Comparison of ENCODE assay signal across 38 cellular contexts in the genomic region with DNA sequence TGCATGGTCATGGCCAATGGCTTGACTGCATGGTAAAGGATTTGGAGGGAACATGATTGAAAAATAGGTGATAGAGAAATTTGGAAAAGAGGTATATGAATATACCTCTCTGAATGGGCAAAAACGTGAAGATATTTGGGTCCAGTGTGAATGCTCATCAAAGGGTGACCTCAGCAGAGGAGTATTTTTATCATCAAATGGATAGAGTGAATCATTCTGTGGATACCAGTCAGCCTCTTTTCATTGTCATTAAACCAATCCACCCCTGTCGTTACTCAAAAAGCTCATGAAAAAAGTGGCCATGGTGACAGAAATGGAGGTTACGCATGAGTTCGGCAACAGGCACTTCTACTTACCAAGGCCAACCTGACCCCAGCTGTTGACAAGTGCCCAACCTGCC.
"Had no signal": no experiment of that assay in that cellular context is flagged by ENCODE, and none has a peak within 500 bp of the region (broad histone marks: within the 10 kb centered on the region; RNA-seq: fewer than 3 reads in every experiment).

No MANE protein-coding gene starts in this region.

- H3K36me3 ChIP-seq: adrenal gland, ascending aorta, brain microvascular endothelial cell, breast epithelium, cardiac muscle cell had no signal

- H3K27me3 ChIP-seq: adrenal gland, ascending aorta, body of pancreas, brain microvascular endothelial cell, breast epithelium, cardiac muscle cell had no signal

- DNase-seq: activated effector memory CD4-positive, alpha-beta T cell treated with anti-CD3 and anti-CD28 coated beads, Interleukin-2, amount 50 U/mL, for 16 hours; activated effector memory CD4-positive, alpha-beta T cell treated with Interleukin-2 at 50 U/mL for 16 hours; activated gamma-delta T cell; activated gamma-delta T cell treated with Interleukin-2 at 50 U/mL for 16 hours; activated naive CD4-positive, alpha-beta T cell; activated naive CD4-positive, alpha-beta T cell treated with anti-CD3 and anti-CD28 coated beads for 36 hours; activated naive CD4-positive, alpha-beta T cell treated with anti-CD3 and anti-CD28 coated beads, Interleukin-2, amount 10 ng/mL, durations not matched to agents 7 days and 5 days; activated naive CD4-positive, alpha-beta T cell treated with anti-CD3 and anti-CD28 coated beads, Interleukin-2, amount 50 U/mL, for 16 hours; activated naive CD4-positive, alpha-beta T cell treated with Interleukin-2 at 50 U/mL for 16 hours; activated naive CD8-positive, alpha-beta T cell treated with anti-CD3 and anti-CD28 coated beads for 36 hours; activated naive CD8-positive, alpha-beta T cell treated with anti-CD3 and anti-CD28 coated beads, Interleukin-2, amount 10 ng/mL, durations not matched to agents 7 days and 5 days; activated naive CD8-positive, alpha-beta T cell treated with anti-CD3 and anti-CD28 coated beads, Interleukin-2, amount 50 U/mL, for 24 hours; activated T-cell treated with anti-CD3 and anti-CD28 coated beads, Interleukin-2, amount 50 U/mL, for 24 hours; activated T-cell treated with anti-CD3 and anti-CD28 coated beads, Interleukin-2, amount 50 U/mL, for 4 hours; activated T-cell treated with anti-CD3 and anti-CD28 coated beads, Interleukin-2, amount 50 U/mL, for 48 hours; activated T-cell treated with anti-CD3 and anti-CD28 coated beads, Interleukin-2, amount 50 U/mL, for 72 hours; adrenal gland; amniotic stem cell; amygdala; anterior cingulate cortex; aorta; body of pancreas; brain microvascular endothelial cell; caudate nucleus; central memory CD4-positive, alpha-beta T cell; cerebellar nuclear complex had no signal

- H3K27me3 Mint-ChIP-seq: activated naive CD4-positive, alpha-beta T cell treated with anti-CD3 and anti-CD28 coated beads, Interleukin-2, amount 10 ng/mL, durations not matched to agents 7 days and 5 days; activated naive CD4-positive, alpha-beta T cell treated with anti-CD3 and anti-CD28 coated beads, Interleukin-2, amount 50 U/mL, for 24 hours; activated naive CD8-positive, alpha-beta T cell; activated naive CD8-positive, alpha-beta T cell treated with anti-CD3 and anti-CD28 coated beads for 36 hours; activated naive CD8-positive, alpha-beta T cell treated with anti-CD3 and anti-CD28 coated beads, Interleukin-2, amount 10 ng/mL, durations not matched to agents 7 days and 5 days; activated naive CD8-positive, alpha-beta T cell treated with anti-CD3 and anti-CD28 coated beads, Interleukin-2, amount 50 U/mL, for 24 hours; activated T-cell treated with anti-CD3 and anti-CD28 coated beads, Interleukin-2, amount 50 U/mL, for 24 hours; activated T-helper 17 cell treated with anti-CD3 and anti-CD28 coated beads, Interleukin-2, amount 50 U/mL, for 72 hours; brain; central memory CD8-positive, alpha-beta T cell had no signal

- H3K4me3 ChIP-seq: adrenal gland, ascending aorta, body of pancreas, breast epithelium, cardiac muscle cell had no signal

- H3K4me3 Mint-ChIP-seq: activated naive CD4-positive, alpha-beta T cell treated with anti-CD3 and anti-CD28 coated beads for 36 hours; activated naive CD4-positive, alpha-beta T cell treated with anti-CD3 and anti-CD28 coated beads, Interleukin-2, amount 10 ng/mL, durations not matched to agents 7 days and 5 days; activated naive CD4-positive, alpha-beta T cell treated with anti-CD3 and anti-CD28 coated beads, Interleukin-2, amount 50 U/mL, for 24 hours; activated naive CD8-positive, alpha-beta T cell; activated naive CD8-positive, alpha-beta T cell treated with anti-CD3 and anti-CD28 coated beads for 36 hours; activated naive CD8-positive, alpha-beta T cell treated with anti-CD3 and anti-CD28 coated beads, Interleukin-2, amount 10 ng/mL, durations not matched to agents 7 days and 5 days; activated naive CD8-positive, alpha-beta T cell treated with anti-CD3 and anti-CD28 coated beads, Interleukin-2, amount 50 U/mL, for 24 hours; activated T-cell treated with anti-CD3 and anti-CD28 coated beads, Interleukin-2, amount 50 U/mL, for 24 hours; activated T-cell treated with anti-CD3 and anti-CD28 coated beads, Interleukin-2, amount 50 U/mL, for 4 hours; activated T-cell treated with anti-CD3 and anti-CD28 coated beads, Interleukin-2, amount 50 U/mL, for 72 hours; activated T-helper 1 cell treated with anti-CD3 and anti-CD28 coated beads, Interleukin-12 subunit alpha, Interleukin-12 subunit beta, Interleukin-2, Interleukin-4 antibody, amounts not matched to agents 30 ng/mL and 10 ng/mL and 1 ng/mL, durations not matched to agents 14 hours and 24 hours and 36 hours; activated T-helper 17 cell treated with anti-CD3 and anti-CD28 coated beads, Interleukin-2, amount 50 U/mL, for 72 hours; brain; central memory CD8-positive, alpha-beta T cell had no signal

- H3K9me3 ChIP-seq: adrenal gland, ascending aorta, body of pancreas had no signal

- H3K36me3 Mint-ChIP-seq: activated naive CD4-positive, alpha-beta T cell treated with anti-CD3 and anti-CD28 coated beads, Interleukin-2, amount 10 ng/mL, durations not matched to agents 7 days and 5 days; activated naive CD4-positive, alpha-beta T cell treated with anti-CD3 and anti-CD28 coated beads, Interleukin-2, amount 50 U/mL, for 24 hours; activated naive CD4-positive, alpha-beta T cell treated with anti-CD3 and anti-CD28 coated beads, Interleukin-2, amount 50 U/mL, for 72 hours; activated naive CD8-positive, alpha-beta T cell; activated naive CD8-positive, alpha-beta T cell treated with anti-CD3 and anti-CD28 coated beads for 36 hours; activated naive CD8-positive, alpha-beta T cell treated with anti-CD3 and anti-CD28 coated beads, Interleukin-2, amount 10 ng/mL, durations not matched to agents 7 days and 5 days; brain had no signal

- H3K4me1 Mint-ChIP-seq: activated naive CD4-positive, alpha-beta T cell treated with anti-CD3 and anti-CD28 coated beads, Interleukin-2, amount 10 ng/mL, durations not matched to agents 7 days and 5 days; activated naive CD4-positive, alpha-beta T cell treated with anti-CD3 and anti-CD28 coated beads, Interleukin-2, amount 50 U/mL, for 24 hours; activated naive CD8-positive, alpha-beta T cell treated with anti-CD3 and anti-CD28 coated beads for 36 hours; activated naive CD8-positive, alpha-beta T cell treated with anti-CD3 and anti-CD28 coated beads, Interleukin-2, amount 10 ng/mL, durations not matched to agents 7 days and 5 days; activated naive CD8-positive, alpha-beta T cell treated with anti-CD3 and anti-CD28 coated beads, Interleukin-2, amount 50 U/mL, for 24 hours; activated T-helper 17 cell treated with anti-CD3 and anti-CD28 coated beads, Interleukin-2, amount 50 U/mL, for 72 hours; brain; central memory CD8-positive, alpha-beta T cell had no signal

- ATAC-seq: activated naive CD4-positive, alpha-beta T cell treated with anti-CD3 and anti-CD28 coated beads, Interleukin-2, amount 50 U/mL, for 72 hours; activated naive CD8-positive, alpha-beta T cell treated with anti-CD3 and anti-CD28 coated beads, Interleukin-2, amount 50 U/mL, for 24 hours; activated T-cell treated with anti-CD3 and anti-CD28 coated beads, Interleukin-2, amount 50 U/mL, for 4 hours; activated T-cell treated with anti-CD3 and anti-CD28 coated beads, Interleukin-2, amount 50 U/mL, for 72 hours; activated T-helper 17 cell treated with anti-CD3 and anti-CD28 coated beads, Interleukin-2, amount 50 U/mL, for 72 hours; body of pancreas had no signal

- H3K27ac Mint-ChIP-seq: activated naive CD4-positive, alpha-beta T cell treated with anti-CD3 and anti-CD28 coated beads for 36 hours; activated naive CD4-positive, alpha-beta T cell treated with anti-CD3 and anti-CD28 coated beads, Interleukin-2, amount 10 ng/mL, durations not matched to agents 7 days and 5 days; activated naive CD4-positive, alpha-beta T cell treated with anti-CD3 and anti-CD28 coated beads, Interleukin-2, amount 50 U/mL, for 24 hours; activated naive CD4-positive, alpha-beta T cell treated with anti-CD3 and anti-CD28 coated beads, Interleukin-2, amount 50 U/mL, for 72 hours; activated naive CD8-positive, alpha-beta T cell; activated naive CD8-positive, alpha-beta T cell treated with anti-CD3 and anti-CD28 coated beads for 36 hours; activated naive CD8-positive, alpha-beta T cell treated with anti-CD3 and anti-CD28 coated beads, Interleukin-2, amount 10 ng/mL, durations not matched to agents 7 days and 5 days; activated naive CD8-positive, alpha-beta T cell treated with anti-CD3 and anti-CD28 coated beads, Interleukin-2, amount 50 U/mL, for 24 hours; activated T-cell treated with anti-CD3 and anti-CD28 coated beads, Interleukin-2, amount 50 U/mL, for 24 hours; activated T-cell treated with anti-CD3 and anti-CD28 coated beads, Interleukin-2, amount 50 U/mL, for 72 hours; activated T-helper 1 cell treated with anti-CD3 and anti-CD28 coated beads, Interleukin-12 subunit alpha, Interleukin-12 subunit beta, Interleukin-2, Interleukin-4 antibody, amounts not matched to agents 30 ng/mL and 10 ng/mL and 1 ng/mL, durations not matched to agents 14 hours and 24 hours and 36 hours; activated T-helper 17 cell treated with anti-CD3 and anti-CD28 coated beads, Interleukin-2, amount 50 U/mL, for 72 hours; activated T-helper 2 cell treated with anti-CD3 and anti-CD28 coated beads, Interferon-gamma antibody, Interleukin-2, Interleukin-4, amounts not matched to agents 10 μg/mL and 5 μg/mL and 100 μg/mL, durations not matched to agents 14 hours and 24 hours and 36 hours; brain had no signal

- FAIRE-seq: astrocyte had no signal

- H3K27ac ChIP-seq: adrenal gland, ascending aorta, body of pancreas, brain microvascular endothelial cell, breast epithelium, cardiac muscle cell had no signal

- H3K9me3 Mint-ChIP-seq: activated T-helper 1 cell treated with anti-CD3 and anti-CD28 coated beads, Interleukin-12 subunit alpha, Interleukin-12 subunit beta, Interleukin-2, Interleukin-4 antibody, amounts not matched to agents 30 ng/mL and 10 ng/mL and 1 ng/mL, durations not matched to agents 14 hours and 24 hours and 36 hours had no signal

- H3K4me1 ChIP-seq: adrenal gland, ascending aorta, body of pancreas, breast epithelium had no signal
